In the genomic region with DNA sequence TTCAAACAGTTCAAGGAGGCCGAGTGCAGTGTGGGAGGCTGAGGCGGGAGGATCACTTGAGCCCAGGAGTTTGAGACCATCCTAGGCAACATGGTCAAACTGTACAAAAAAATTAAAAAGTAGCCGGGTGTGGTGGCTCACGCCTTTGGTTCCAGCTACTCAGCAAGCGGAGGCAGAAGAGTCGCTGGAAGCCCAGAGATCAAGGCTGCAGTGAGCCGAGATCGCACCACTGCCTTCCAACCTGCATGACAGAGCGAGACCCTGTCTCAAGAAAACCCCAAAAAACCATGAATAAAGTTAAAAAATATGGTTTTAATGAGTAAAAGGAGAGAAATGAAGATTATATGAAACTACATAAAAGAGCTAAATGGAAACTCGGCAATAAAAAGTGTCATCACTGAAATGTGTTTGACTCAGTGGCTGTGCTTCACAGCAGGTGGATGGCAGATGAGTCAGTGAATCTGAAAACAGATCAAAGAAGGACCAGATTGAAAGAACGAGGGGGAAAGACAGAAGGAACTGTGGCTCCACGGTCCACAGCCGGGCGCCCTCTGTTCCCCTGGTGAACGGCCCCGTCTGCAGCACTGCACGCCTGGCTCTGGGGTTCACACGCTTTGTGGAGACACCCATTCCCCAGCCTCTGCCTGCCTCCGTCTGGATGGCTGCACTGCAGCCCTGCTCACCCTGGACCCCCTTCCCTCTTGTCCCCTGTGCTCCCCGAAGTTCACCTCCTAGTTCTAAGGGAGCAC, we compare ENCODE assay signal across 28 cellular contexts. TPM values are rescaled to one million over a fixed set of nuclear protein-coding genes. Genes with fewer than 3 reads are reported as not detected.
DNase-seq lines count a peak whose midpoint lies in the region; ATAC-seq, FAIRE-seq and TF ChIP-seq lines count a peak whose summit lies in the region.
"Had no signal": no experiment of that assay in that cellular context is flagged by ENCODE, and none has a peak within 500 bp of the region (broad histone marks: within the 10 kb centered on the region; RNA-seq: fewer than 3 reads in every experiment).

No MANE protein-coding gene starts in this region.

- no peaks in the 10 kb centered on the region for H3K9me3 Mint-ChIP-seq in activated naive CD4-positive, alpha-beta T cell treated with anti-CD3 and anti-CD28 coated beads for 36 hours
- peaks cover 4% of the 10 kb centered on the region for H3K9me3 Mint-ChIP-seq in activated naive CD4-positive, alpha-beta T cell treated with anti-CD3 and anti-CD28 coated beads, Interleukin-2, amount 10 ng/mL, durations not matched to agents 7 days and 5 days

- in situ Hi-C loops in GM12878 (cut with MboI) (no loop called here), GM13977 (cut with MboI; ENCODE audit: low pct_unique_long_range_greater_than_20kb, low sequenced_read_pairs, unreplicated experiment) (no loop called here)

- H4K20me1 ChIP-seq in GM12878 (ENCODE audit: control insufficient read depth, insufficient read depth), result no peaks in the 10 kb centered on the region

- H3K9ac ChIP-seq in GM12878 (ENCODE audit: control insufficient read depth, insufficient read depth, low read length), result no peak overlapping the region

- TF ChIP-seq CTCF in GM12878 (IDR thresholded peaks at IDR 0.05 in 2 of 3, conservative IDR thresholded peaks at IDR 0.05 in 1 of 3; ENCODE audit: control insufficient read depth in 2 of 3, extremely low read depth in 1 of 3, insufficient read depth in 1 of 3, low read depth in 3 of 3, low read length in 3 of 3), result no peak
- no peak for TF ChIP-seq CTCF in GM13977 (IDR thresholded peaks at IDR 0.05; ENCODE audit: extremely low read depth, insufficient read depth, missing control alignments)

- no peak for TF ChIP-seq RAD21 in GM12878 (IDR thresholded peaks at IDR 0.05; ENCODE audit: insufficient read depth, low read depth, low read length)

- CTCF ChIA-PET in activated naive CD4-positive, alpha-beta T cell treated with anti-CD3 and anti-CD28 coated beads for 36 hours (lab: Charles Lee), result interaction anchor here (0.6 kb wide), 1 partner anchor 479 kb away, joined by 3 read pairs; no protein-coding TSS in a partner anchor
- CTCF ChIA-PET in activated naive CD4-positive, alpha-beta T cell treated with anti-CD3 and anti-CD28 coated beads, Interleukin-2, amount 10 ng/mL, durations not matched to agents 7 days and 5 days (lab: Charles Lee), result no interaction called here
- CTCF ChIA-PET in GM12878 (lab: Yijun Ruan, JAX), result no interaction called here

- H3K4me3 ChIP-seq in GM12878, result no peak overlapping the region
- H3K4me3 ChIP-seq: esophagus squamous epithelium, lung, smooth muscle cell, transverse colon had no signal

- no peak overlapping the region for H3K4me2 ChIP-seq in GM12878 (ENCODE audit: control insufficient read depth, insufficient read depth)
- H3K4me2 ChIP-seq: smooth muscle cell had no signal

- H2AFZ ChIP-seq in GM12878 (ENCODE audit: control insufficient read depth, low read depth, low read length), result no peak overlapping the region

- DNase-seq in activated naive CD4-positive, alpha-beta T cell treated with anti-CD3 and anti-CD28 coated beads for 36 hours, result peak; percentile 77
- DNase-seq in activated naive CD4-positive, alpha-beta T cell treated with anti-CD3 and anti-CD28 coated beads, Interleukin-2, amount 10 ng/mL, durations not matched to agents 7 days and 5 days, result no peak
- DNase-seq in T-helper 17 cell, result no peak
- no peak for DNase-seq in GM12878 (ENCODE audit: low read depth, low spot score)
- peak; percentile 63 for DNase-seq in stimulated activated CD8-positive, alpha-beta memory T cell treated with anti-CD3 and anti-CD28 coated beads, Interleukin-4, amount 100 ng/mL, for 48 hours
- no peak for DNase-seq in GM13977 (ENCODE audit: low spot score)
- no peak for DNase-seq in NCI-H2227 (lab: John Stamatoyannopoulos, UW; ENCODE audit: unreplicated experiment)
- DNase-seq: activated gamma-delta T cell treated with Interleukin-2 at 50 U/mL for 16 hours; cerebellar nuclear complex; DMS79; effector memory CD4-positive, alpha-beta T cell; esophagus squamous epithelium; KG1; MV-4-11; NCI-H1694; NCI-H2227 treated with DMSO at 0.1 percent for 48 hours; NCI-H748 treated with DMSO at 0.1 percent for 48 hours; SHP77; stimulated activated naive B cell treated with anti-CD40 and anti-IgM and Interleukin-4, amounts not matched to agents 10 μg/mL and 1 μg/mL and 100 μg/mL, for 72 hours; T-helper 1 cell; transverse colon had no signal

- peaks cover 21% of the 10 kb centered on the region for H3K4me1 Mint-ChIP-seq in activated naive CD4-positive, alpha-beta T cell treated with anti-CD3 and anti-CD28 coated beads for 36 hours (ENCODE audit: low read depth)
- peaks cover 5% of the 10 kb centered on the region for H3K4me1 Mint-ChIP-seq in activated naive CD4-positive, alpha-beta T cell treated with anti-CD3 and anti-CD28 coated beads, Interleukin-2, amount 10 ng/mL, durations not matched to agents 7 days and 5 days
- peaks cover 10% of the 10 kb centered on the region for H3K4me1 Mint-ChIP-seq in T-helper 17 cell

- WGBS in GM12878 (ENCODE audit: insufficient coverage, insufficient replicate concordance, low lambda C conversion rate, missing lambda C conversion rate), result 61% methylated on average over 20 of the region's 20 CpGs

- H3K27me3 Mint-ChIP-seq in activated naive CD4-positive, alpha-beta T cell treated with anti-CD3 and anti-CD28 coated beads for 36 hours (ENCODE audit: low read depth), result no peaks in the 10 kb centered on the region
- H3K27me3 Mint-ChIP-seq in activated naive CD4-positive, alpha-beta T cell treated with anti-CD3 and anti-CD28 coated beads, Interleukin-2, amount 10 ng/mL, durations not matched to agents 7 days and 5 days, result no peaks in the 10 kb centered on the region
- no peaks in the 10 kb centered on the region for H3K27me3 Mint-ChIP-seq in T-helper 17 cell
- H3K27me3 Mint-ChIP-seq: stimulated activated naive B cell treated with anti-CD40 and anti-IgM and Interleukin-4, amounts not matched to agents 10 μg/mL and 1 μg/mL and 100 μg/mL, for 72 hours had no signal

- SMC1A ChIA-PET in GM12878 (lab: Charles Lee; ENCODE audit: uncharacterized antibody, unreplicated experiment), result no interaction called here

- intact Hi-C loops in activated naive CD4-positive, alpha-beta T cell treated with anti-CD3 and anti-CD28 coated beads for 36 hours (cut with micrococcal nuclease), result loop anchor here (2.0 kb wide), 1 partner anchor 13 kb away; no protein-coding TSS in a partner anchor
- intact Hi-C loops in GM12878 (cut with micrococcal nuclease; ENCODE audit: unreplicated experiment), result no loop called here

- TF ChIP-seq EP300 in GM12878 (IDR thresholded peaks at IDR 0.05; ENCODE audit: borderline replicate concordance in 1 of 2, control insufficient read depth in 1 of 2, low read depth in 2 of 2, low read length in 2 of 2), result no peak

- H3K36me3 Mint-ChIP-seq in activated naive CD4-positive, alpha-beta T cell treated with anti-CD3 and anti-CD28 coated beads for 36 hours (ENCODE audit: low read depth), result peaks cover 3% of the 10 kb centered on the region
- H3K36me3 Mint-ChIP-seq in activated naive CD4-positive, alpha-beta T cell treated with anti-CD3 and anti-CD28 coated beads, Interleukin-2, amount 10 ng/mL, durations not matched to agents 7 days and 5 days, result peaks cover 8% of the 10 kb centered on the region
- peaks cover 4% of the 10 kb centered on the region for H3K36me3 Mint-ChIP-seq in T-helper 17 cell (ENCODE audit: low read depth)

- H3K4me1 ChIP-seq in GM12878 (ENCODE audit: control insufficient read depth, insufficient read depth, low read length), result no peaks in the 10 kb centered on the region; the same call in 1 of the 2 replicates

- H3K9me3 ChIP-seq in T-helper 17 cell (ENCODE audit: control insufficient read depth, low read length, poor library complexity, severe bottlenecking) (no peaks in the 10 kb centered on the region), GM12878 (replicated peaks; ENCODE audit: control insufficient read depth, insufficient read depth, low read length) (peaks cover 20% of the 10 kb centered on the region)
- H3K9me3 ChIP-seq: esophagus squamous epithelium, neutrophil, transverse colon had no signal

- no peaks in the 10 kb centered on the region for H3K27me3 ChIP-seq in GM12878 (replicated peaks in 1 of 2; ENCODE audit: control insufficient read depth in 2 of 2, insufficient read depth in 2 of 2, low read length in 1 of 2)
- H3K27me3 ChIP-seq: esophagus squamous epithelium, neutrophil, transverse colon had no signal

- H3K27ac Mint-ChIP-seq in activated naive CD4-positive, alpha-beta T cell treated with anti-CD3 and anti-CD28 coated beads for 36 hours, result peak overlapping the region; percentile 67
- no peak overlapping the region for H3K27ac Mint-ChIP-seq in activated naive CD4-positive, alpha-beta T cell treated with anti-CD3 and anti-CD28 coated beads, Interleukin-2, amount 10 ng/mL, durations not matched to agents 7 days and 5 days
- H3K27ac Mint-ChIP-seq in T-helper 17 cell, result peak overlapping the region; percentile 77
- H3K27ac Mint-ChIP-seq: stimulated activated naive B cell treated with anti-CD40 and anti-IgM and Interleukin-4, amounts not matched to agents 10 μg/mL and 1 μg/mL and 100 μg/mL, for 72 hours had no signal

- ATAC-seq in T-helper 17 cell, result no peak
- no peak for ATAC-seq in GM12878
- no peak for ATAC-seq in GM19395 (IDR thresholded peaks at IDR 0.05; ENCODE audit: unreplicated experiment)

- no peaks in the 10 kb centered on the region for H3K79me2 ChIP-seq in GM12878 (ENCODE audit: control insufficient read depth, insufficient read depth, low read length)

- H3K36me3 ChIP-seq in GM12878 (ENCODE audit: control insufficient read depth in 2 of 2, insufficient read depth in 2 of 2, low read length in 1 of 2), result no peaks in the 10 kb centered on the region; a peak in 1 of 4 replicates
- H3K36me3 ChIP-seq: neutrophil, transverse colon had no signal

- no peak for TF ChIP-seq POLR2A in GM12878 (IDR thresholded peaks at IDR 0.05; ENCODE audit: low read depth, low read length)

- no peak overlapping the region for H3K27ac ChIP-seq in GM12878 (ENCODE audit: control insufficient read depth, insufficient read depth)
- H3K27ac ChIP-seq: esophagus squamous epithelium, neutrophil, transverse colon had no signal

- no peak for FAIRE-seq in GM12878 (lab: Jason Lieb, UNC)
- FAIRE-seq: H54, keratinocyte had no signal

- no peak overlapping the region for H3K4me3 Mint-ChIP-seq in activated naive CD4-positive, alpha-beta T cell treated with anti-CD3 and anti-CD28 coated beads for 36 hours
- H3K4me3 Mint-ChIP-seq in activated naive CD4-positive, alpha-beta T cell treated with anti-CD3 and anti-CD28 coated beads, Interleukin-2, amount 10 ng/mL, durations not matched to agents 7 days and 5 days, result no peak overlapping the region
- no peak overlapping the region for H3K4me3 Mint-ChIP-seq in T-helper 17 cell
- H3K4me3 Mint-ChIP-seq: stimulated activated naive B cell treated with anti-CD40 and anti-IgM and Interleukin-4, amounts not matched to agents 10 μg/mL and 1 μg/mL and 100 μg/mL, for 72 hours had no signal

- BruUV-seq in GM12878 (replicated peaks; lab: Mats Ljungman, UMichigan), result no TSS peak

- RAD21 ChIA-PET in GM12878 (lab: Charles Lee; ENCODE audit: unreplicated experiment), result no interaction called here

- POLR2A ChIA-PET in GM12878 (lab: Charles Lee), result no interaction called here

RNA-seq across cellular contexts. Expression of gene EXD3, which starts 25.1 kb away (rescaled TPM):
- total RNA-seq in activated naive CD4-positive, alpha-beta T cell treated with anti-CD3 and anti-CD28 coated beads for 36 hours, result 10 to 100 TPM; 11.2 to 12.7 TPM
- total RNA-seq in T-helper 17 cell (10 to 100 TPM; 15.4 to 17.8 TPM), GM12878 (2014; rRNA removed) (3.9 and 4.7 TPM in 2 replicates), GM12878 (2014; rRNA removed; fragmentation: Illumina TruSeq; extraction: Trizol) (2.2 and 2.4 TPM in 2 replicates), GM12878 (2021) (6.3 and 7.1 TPM in 2 replicates)
- 40.8 and 46.3 TPM in 2 replicates for total RNA-seq in GM12878 (2013; cell fraction: nucleolus; rRNA removed)
- 2.1 TPM for polyA plus RNA-seq in GM12878 (2011; ENCODE audit: low read depth)
- polyA plus RNA-seq in GM12878 (2011; rRNA removed) (2.9 and 5.2 TPM in 2 replicates), GM12878 (2014; fragmentation: Illumina TruSeq; extraction: Trizol) (0.44 and 1.9 TPM in 2 replicates), GM12878 (2014; fragmentation: Nextera tagmentation; extraction: Ambion mirVana) (under 1 TPM; 0.21 to 0.51 TPM), GM12878 (2014; rRNA removed) (5.2 and 7.6 TPM in 2 replicates), GM12878 (2016; fragmentation: Nextera tagmentation; extraction: Ambion mirVana) (1 to 10 TPM; 3.4 to 3.9 TPM)
- 6.5 and 10.0 TPM in 2 replicates for polyA plus RNA-seq in GM12878 (2011; cell fraction: cytosol; rRNA removed)
- 36.0 and 46.0 TPM in 2 replicates for polyA plus RNA-seq in GM12878 (2011; cell fraction: nucleus; rRNA removed)
- polyA plus RNA-seq in GM12878 (2012), result 7.4 and 9.7 TPM in 2 replicates
- 1.5 and 4.2 TPM in 2 replicates for polyA minus RNA-seq in GM12878 (2011; rRNA and poly(A)+ RNA removed)
- 2.3 and 2.5 TPM in 2 replicates for polyA minus RNA-seq in GM12878 (2011; cell fraction: cytosol; rRNA and poly(A)+ RNA removed)
- 3.1 and 5.1 TPM in 2 replicates for polyA minus RNA-seq in GM12878 (2011; cell fraction: nucleus; rRNA and poly(A)+ RNA removed)

RNA-seq across cellular contexts. Expression of gene NOXA1, which starts 25.3 kb away (rescaled TPM):
- 1 to 10 TPM; 1.0 to 1.2 TPM for total RNA-seq in activated naive CD4-positive, alpha-beta T cell treated with anti-CD3 and anti-CD28 coated beads for 36 hours
- total RNA-seq in T-helper 17 cell (1 to 10 TPM; 3.0 to 3.3 TPM), GM12878 (2014; rRNA removed) (0.16 TPM in 1 of 2 replicates, not detected in the other), GM12878 (2014; rRNA removed; fragmentation: Illumina TruSeq; extraction: Trizol) (not detected in 2 replicates), GM12878 (2021) (not detected in 2 replicates)
- 0.38 TPM in 1 of 2 replicates, not detected in the other for total RNA-seq in GM12878 (2013; cell fraction: nucleolus; rRNA removed)
- polyA plus RNA-seq in GM12878 (2011; ENCODE audit: low read depth), result not detected
- polyA plus RNA-seq in GM12878 (2011; rRNA removed) (0.08 TPM in 1 of 2 replicates, not detected in the other), GM12878 (2014; fragmentation: Illumina TruSeq; extraction: Trizol) (not detected in 2 replicates), GM12878 (2014; fragmentation: Nextera tagmentation; extraction: Ambion mirVana) (not detected), GM12878 (2014; rRNA removed) (0.20 TPM in 1 of 2 replicates, not detected in the other), GM12878 (2016; fragmentation: Nextera tagmentation; extraction: Ambion mirVana) (not detected)
- 0.04 and 0.07 TPM in 2 replicates for polyA plus RNA-seq in GM12878 (2011; cell fraction: cytosol; rRNA removed)
- 0.76 and 0.96 TPM in 2 replicates for polyA plus RNA-seq in GM12878 (2011; cell fraction: nucleus; rRNA removed)
- 0.27 and 0.67 TPM in 2 replicates for polyA plus RNA-seq in GM12878 (2012)
- not detected in 2 replicates for polyA minus RNA-seq in GM12878 (2011; rRNA and poly(A)+ RNA removed)
- polyA minus RNA-seq in GM12878 (2011; cell fraction: cytosol; rRNA and poly(A)+ RNA removed), result not detected in 2 replicates
- 0.36 and 0.38 TPM in 2 replicates for polyA minus RNA-seq in GM12878 (2011; cell fraction: nucleus; rRNA and poly(A)+ RNA removed)

RNA-seq across cellular contexts. Expression of gene ENTPD8, which starts 43.3 kb away (rescaled TPM):
- not detected for total RNA-seq in activated naive CD4-positive, alpha-beta T cell treated with anti-CD3 and anti-CD28 coated beads for 36 hours
- not detected for total RNA-seq in T-helper 17 cell
- total RNA-seq in GM12878 (2013; cell fraction: nucleolus; rRNA removed), result not detected in 2 replicates
- not detected in 2 replicates for total RNA-seq in GM12878 (2014; rRNA removed)
- total RNA-seq in GM12878 (2014; rRNA removed; fragmentation: Illumina TruSeq; extraction: Trizol), result not detected in 2 replicates
- not detected in 2 replicates for total RNA-seq in GM12878 (2021)
- polyA plus RNA-seq in GM12878 (2011; ENCODE audit: low read depth), result not detected
- not detected in 2 replicates for polyA plus RNA-seq in GM12878 (2011; rRNA removed)
- not detected in 2 replicates for polyA plus RNA-seq in GM12878 (2011; cell fraction: cytosol; rRNA removed)
- polyA plus RNA-seq in GM12878 (2011; cell fraction: nucleus; rRNA removed), result not detected in 2 replicates
- 0.04 TPM in 1 of 2 replicates, not detected in the other for polyA plus RNA-seq in GM12878 (2012)
- not detected in 2 replicates for polyA plus RNA-seq in GM12878 (2014; fragmentation: Illumina TruSeq; extraction: Trizol)
- polyA plus RNA-seq in GM12878 (2014; fragmentation: Nextera tagmentation; extraction: Ambion mirVana), result not detected
- not detected in 2 replicates for polyA plus RNA-seq in GM12878 (2014; rRNA removed)
- polyA plus RNA-seq in GM12878 (2016; fragmentation: Nextera tagmentation; extraction: Ambion mirVana), result not detected
- polyA minus RNA-seq in GM12878 (2011; rRNA and poly(A)+ RNA removed), result not detected in 2 replicates
- polyA minus RNA-seq in GM12878 (2011; cell fraction: cytosol; rRNA and poly(A)+ RNA removed), result not detected in 2 replicates
- not detected in 2 replicates for polyA minus RNA-seq in GM12878 (2011; cell fraction: nucleus; rRNA and poly(A)+ RNA removed)
- total RNA-seq: activated CD8-positive, alpha-beta memory T cell treated with anti-CD3 and anti-CD28 coated beads for 36 hours; esophagus squamous epithelium; smooth muscle cell had no signal
- polyA plus RNA-seq: keratinocyte, smooth muscle cell had no signal

Comparison
In these comparisons a context has a peak if more than half of its experiments do, and no peak if none do; other contexts are left out.
1. DNase-seq: peak in activated naive CD4-positive, alpha-beta T cell treated with anti-CD3 and anti-CD28 coated beads for 36 hours (single experiment) and stimulated activated CD8-positive, alpha-beta memory T cell treated with anti-CD3 and anti-CD28 coated beads, Interleukin-4, amount 100 ng/mL, for 48 hours (single experiment); none in activated naive CD4-positive, alpha-beta T cell treated with anti-CD3 and anti-CD28 coated beads, Interleukin-2, amount 10 ng/mL, durations not matched to agents 7 days and 5 days (single experiment), T-helper 17 cell (0 of 3), GM12878 (single experiment), GM13977 (single experiment) and NCI-H2227 (single experiment).